21 cellular contexts compared by ENCODE assay signal in the genomic region with DNA sequence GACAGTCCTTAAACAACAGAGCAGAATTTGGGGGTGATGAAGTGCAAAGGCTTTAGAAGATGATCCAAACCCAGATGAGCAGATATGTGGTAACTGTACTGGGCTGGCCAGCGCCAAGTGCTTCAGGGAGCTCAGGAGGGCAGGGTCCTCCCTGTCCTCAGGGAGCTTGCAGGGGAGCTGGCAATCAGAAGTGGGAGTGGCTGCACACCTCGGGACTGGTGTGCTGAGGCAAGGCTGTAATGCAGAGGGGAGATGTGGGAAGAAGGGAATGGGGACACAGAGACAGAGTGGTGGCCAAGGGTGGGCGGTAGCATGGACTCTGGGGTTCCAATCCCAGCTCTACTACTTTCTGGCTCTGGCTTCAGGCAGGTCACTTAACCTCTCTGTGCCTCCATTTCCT.
"Had no signal": no experiment of that assay in that cellular context is flagged by ENCODE, and none has a peak within 500 bp of the region (broad histone marks: within the 10 kb centered on the region; RNA-seq: fewer than 3 reads in every experiment).

No MANE protein-coding gene starts in this region.

- H3K4me3 ChIP-seq: colonic mucosa, esophagus squamous epithelium, gastrocnemius medialis, heart right ventricle, left lung, lower lobe of right lung, mucosa of descending colon had no signal

- ATAC-seq: effector memory CD8-positive, alpha-beta T cell; gastrocnemius medialis; heart right ventricle; left lung; left ventricle myocardium superior; lower lobe of right lung; mucosa of descending colon had no signal

- H3K27ac ChIP-seq: colonic mucosa, esophagus squamous epithelium, gastrocnemius medialis, heart right ventricle, left lung, lower lobe of right lung had no signal

- DNase-seq: cerebellar nuclear complex; colonic mucosa; cortex of kidney; effector CD8-positive, alpha-beta T cell; effector memory CD8-positive, alpha-beta T cell; endodermal cell; esophagus squamous epithelium; foreskin fibroblast; foreskin melanocyte; gastrocnemius medialis; glutamatergic neuron; head of caudate nucleus; heart right ventricle; hippocampal formation; kidney; kidney glomerular epithelial cell; left lung; left ventricle myocardium superior; lower lobe of right lung; mesenchymal stem cell; mucosa of descending colon had no signal

- H3K9me3 ChIP-seq: colonic mucosa, esophagus squamous epithelium, gastrocnemius medialis, heart right ventricle, left lung, lower lobe of right lung, mucosa of descending colon had no signal

- H3K36me3 ChIP-seq: colonic mucosa, esophagus squamous epithelium, gastrocnemius medialis, heart right ventricle, left lung, lower lobe of right lung had no signal

- H3K4me1 ChIP-seq: colonic mucosa, esophagus squamous epithelium, gastrocnemius medialis, heart right ventricle, left lung, lower lobe of right lung had no signal

- H3K27me3 ChIP-seq: colonic mucosa, gastrocnemius medialis had no signal
